Comparison of ENCODE assay signal across 20 cellular contexts in the genomic region with DNA sequence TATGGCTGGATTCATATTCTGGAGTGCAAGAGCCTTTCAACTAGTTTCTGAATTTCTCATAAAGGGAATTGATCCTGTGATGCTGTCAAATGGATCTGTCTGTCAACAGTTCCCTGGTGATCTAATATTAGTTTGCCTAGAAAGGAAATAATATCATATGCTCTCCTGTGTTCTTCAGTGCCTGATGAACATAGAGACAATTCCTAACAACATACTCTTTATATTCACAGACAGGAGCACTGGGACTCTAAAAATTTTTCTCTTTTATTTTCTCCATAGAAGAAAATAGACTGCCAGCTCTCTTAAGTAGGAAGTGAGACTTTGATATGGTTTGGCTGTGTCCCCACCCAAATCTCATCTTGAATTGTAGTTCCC.
"Had no signal": no experiment of that assay in that cellular context is flagged by ENCODE, and none has a peak within 500 bp of the region (broad histone marks: within the 10 kb centered on the region; RNA-seq: fewer than 3 reads in every experiment).

No MANE protein-coding gene starts in this region.

- H3K27ac Mint-ChIP-seq: IgD-negative memory B cell had no signal

- H3K4me1 Mint-ChIP-seq: IgD-negative memory B cell had no signal

- H3K4me3 ChIP-seq: K562, SJSA1, SK-N-MC had no signal

- H3K27me3 ChIP-seq: SJSA1 had no signal

- H3K27me3 Mint-ChIP-seq: IgD-negative memory B cell had no signal

- H3K36me3 Mint-ChIP-seq: IgD-negative memory B cell had no signal

- H3K36me3 ChIP-seq: SJSA1 had no signal

- H3K4me2 ChIP-seq: KMS-11 had no signal

- H3K4me1 ChIP-seq: SJSA1 had no signal

- H3K27ac ChIP-seq: KMS-11, SJSA1, SK-N-MC had no signal

- H3K9ac ChIP-seq: KMS-11 had no signal

- DNase-seq: Kasumi-1, MM.1S, NCI-H1092 treated with DMSO at 0.1 percent for 48 hours, NCI-H1436, NCI-H187, NCI-H2029, NCI-H2081 treated with DMSO at 0.1 percent for 48 hours, NCI-H2171, NCI-H510A, NCI-H524 treated with DMSO at 0.1 percent for 48 hours, NCI-H69, NCI-H774, Right ventricle myocardium superior, RPMI8226, SIG-M5 had no signal

- H3K9me3 ChIP-seq: SJSA1 had no signal
